7 cellular contexts compared by ENCODE assay signal in genomic region chr12:11545438-11546330, GRCh38.
DNase-seq lines count a peak whose midpoint lies in the region; ATAC-seq, FAIRE-seq and TF ChIP-seq lines count a peak whose summit lies in the region.

No MANE protein-coding gene starts in this region.

- no peak overlapping the region for H3K4me2 ChIP-seq in H1 (ENCODE audit: insufficient read depth in 1 of 2, low read depth in 2 of 2, low read length in 2 of 2)

- H4K8ac ChIP-seq in H1 (ENCODE audit: extremely low read depth, insufficient read depth, low read length), result no peak overlapping the region

- H3K9me3 ChIP-seq in H1 (ENCODE audit: insufficient read depth in 2 of 2, low read depth in 1 of 2, low read length in 1 of 2), result no peaks in the 10 kb centered on the region
- H3K9me3 ChIP-seq in ovary, result no peaks in the 10 kb centered on the region

- H2BK120ac ChIP-seq in H1 (replicated peaks; ENCODE audit: low read depth, low read length), result no peak overlapping the region

- DNase-seq in T-helper 2 cell (peak in 3 of 5 experiments; percentile 37 to 91 (median 69)), H1 (ENCODE audit: low read depth in 1 of 2, low spot score in 2 of 2) (no peak), NCI-H1048 (lab: John Stamatoyannopoulos, UW) (no peak), ovary (no peak)
- DNase-seq in stimulated activated naive CD8-positive, alpha-beta T cell treated with anti-CD3 and anti-CD28 coated beads, Interleukin-15, amount 100 ng/mL, for 72 hours, result peak; percentile 64 to 66

- H3K9ac ChIP-seq in H1 (replicated peaks in 1 of 4; ENCODE audit: extremely low read depth in 1 of 4, low read depth in 3 of 4, low read length in 3 of 4), result no peak overlapping the region

- no peaks in the 10 kb centered on the region for H4K20me1 ChIP-seq in H1 (replicated peaks in 1 of 2; ENCODE audit: control insufficient read depth in 1 of 2, insufficient read depth in 2 of 2, low read length in 2 of 2)

- H2AK5ac ChIP-seq in H1 (ENCODE audit: low read depth, low read length), result no peak overlapping the region

- 73% methylated on average over 6 of the region's 6 CpGs; no CpG with 5 or more reads in 1 of the 2 experiments for WGBS in H1 (ENCODE audit: extremely low coverage in 1 of 2, insufficient coverage in 1 of 2, insufficient read length in 1 of 2, insufficient replicate concordance in 2 of 2, low coverage in 1 of 2, low lambda C conversion rate in 2 of 2, missing lambda C conversion rate in 1 of 2), 2 experiments
- WGBS in ovary, 3 donors, result 59 to 66% (median 64%) methylated on average over 6 of the region's 6 CpGs

- H4K5ac ChIP-seq in H1 (ENCODE audit: insufficient read length, low read depth, low read length), result no peak overlapping the region

- peaks cover 2% of the 10 kb centered on the region; the same call in 1 of the 2 replicates for H3K23me2 ChIP-seq in H1 (ENCODE audit: low read depth, low read length)

- no peaks in the 10 kb centered on the region for H3K36me3 ChIP-seq in H1 (ENCODE audit: control insufficient read depth in 2 of 4, insufficient read depth in 4 of 4, low read length in 3 of 4)
- H3K36me3 ChIP-seq in ovary, result no peaks in the 10 kb centered on the region

- H3K4me1 ChIP-seq in H1 (replicated peaks in 1 of 4; ENCODE audit: control insufficient read depth in 3 of 4, insufficient read depth in 4 of 4, low read length in 3 of 4) (peaks cover 0 to 3% (median 0%) of the 10 kb centered on the region in 4 experiments; a peak in 1 of 7 replicates), ovary (ENCODE audit: insufficient read depth) (peaks cover 4% of the 10 kb centered on the region)

- H4K91ac ChIP-seq in H1 (replicated peaks; ENCODE audit: insufficient read length, low read length), result no peak overlapping the region

- no peaks in the 10 kb centered on the region for H3K79me1 ChIP-seq in H1 (ENCODE audit: low read depth, low read length)

- H3K9me3 Mint-ChIP-seq in stimulated activated naive CD8-positive, alpha-beta T cell treated with anti-CD3 and anti-CD28 coated beads, Interleukin-15, amount 100 ng/mL, for 72 hours, result no peaks in the 10 kb centered on the region

- no peak overlapping the region for H3K56ac ChIP-seq in H1 (replicated peaks; ENCODE audit: insufficient read length, low read depth, low read length)

- H2AFZ ChIP-seq in H1 (ENCODE audit: low read length), result peak overlapping the region; percentile 36; the same call in 1 of the 2 replicates

- H3K27me3 ChIP-seq in H1 (replicated peaks in 1 of 4; ENCODE audit: control insufficient read depth in 3 of 4, extremely low read depth in 1 of 4, insufficient read depth in 3 of 4, low read length in 3 of 4), result no peaks in the 10 kb centered on the region; a peak in 1 of 7 replicates
- H3K27me3 ChIP-seq in ovary, result no peaks in the 10 kb centered on the region

- CTCF ChIA-PET in H1 (lab: Charles Lee; ENCODE audit: partially characterized antibody), result interaction anchor here (0.7 to 2.0 kb wide), 8 partner anchors 9 to 466 kb away, joined by 3 to 9 read pairs (median 3); no protein-coding TSS in a partner anchor

- H3K27me3 Mint-ChIP-seq in stimulated activated naive CD8-positive, alpha-beta T cell treated with anti-CD3 and anti-CD28 coated beads, Interleukin-15, amount 100 ng/mL, for 72 hours, result no peaks in the 10 kb centered on the region

- H3K4me3 Mint-ChIP-seq in stimulated activated naive CD8-positive, alpha-beta T cell treated with anti-CD3 and anti-CD28 coated beads, Interleukin-15, amount 100 ng/mL, for 72 hours, result peak overlapping the region; percentile 70 to 78

- no peak overlapping the region for H3K4ac ChIP-seq in H1 (replicated peaks; ENCODE audit: insufficient read length, low read depth, low read length)

- H3K4me3 ChIP-seq in H1 (ENCODE audit: extremely low read depth in 1 of 4, insufficient read depth in 2 of 4, low read depth in 3 of 4, low read length in 4 of 4) (no peak overlapping the region), ovary (no peak overlapping the region)

- H3K23ac ChIP-seq in H1 (ENCODE audit: insufficient read length), result no peak overlapping the region

- H3K79me2 ChIP-seq in H1 (ENCODE audit: control insufficient read depth in 1 of 2, insufficient read depth in 2 of 2, low read length in 2 of 2), result no peaks in the 10 kb centered on the region

- H3K27ac Mint-ChIP-seq in stimulated activated naive CD8-positive, alpha-beta T cell treated with anti-CD3 and anti-CD28 coated beads, Interleukin-15, amount 100 ng/mL, for 72 hours, result peak overlapping the region; percentile 98

- intact Hi-C loops in ovary (cut with DNase I), result no loop called here

- no peak overlapping the region for H3K18ac ChIP-seq in H1 (ENCODE audit: extremely low read depth, low read length)

- TF ChIP-seq POLR2A in H1 (IDR thresholded peaks at IDR 0.05; ENCODE audit: control extremely low read depth in 1 of 2, low read depth in 2 of 2, low read length in 2 of 2), result no peak
- TF ChIP-seq POLR2A in ovary (IDR thresholded peaks at IDR 0.05), result no peak

- POLR2A ChIA-PET in H1 (lab: Charles Lee; ENCODE audit: partially characterized antibody), result no interaction called here

- H2BK12ac ChIP-seq in H1 (ENCODE audit: low read depth, low read length), result peak overlapping the region; percentile 41; the same call in 1 of the 2 replicates

- no peak for TF ChIP-seq EP300 in H1 (IDR thresholded peaks at IDR 0.05; ENCODE audit: borderline replicate concordance in 1 of 2, low read depth in 2 of 2, low read length in 2 of 2)
- TF ChIP-seq EP300 in ovary (IDR thresholded peaks at IDR 0.05), result no peak

- no peak overlapping the region for H3K14ac ChIP-seq in H1 (ENCODE audit: insufficient read length)

- H3K27ac ChIP-seq in H1 (ENCODE audit: low read depth, low read length), result no peak overlapping the region
- no peak overlapping the region for H3K27ac ChIP-seq in ovary

- H2BK5ac ChIP-seq in H1 (ENCODE audit: low read depth, low read length), result no peak overlapping the region

- peak overlapping the region; percentile 66; the same call in 1 of the 2 replicates for H2BK20ac ChIP-seq in H1 (ENCODE audit: low read length)

- no peak overlapping the region for H2BK15ac ChIP-seq in H1 (ENCODE audit: low read length)

- TF ChIP-seq CTCF in H1 (IDR thresholded peaks at IDR 0.05; ENCODE audit: control extremely low read depth in 1 of 3, insufficient read depth in 1 of 3, low read depth in 1 of 3, low read length in 3 of 3) (no peak), ovary (IDR thresholded peaks at IDR 0.05) (no peak)

- no peak for TF ChIP-seq RAD21 in H1 (IDR thresholded peaks at IDR 0.05 in 1 of 2, conservative IDR thresholded peaks at IDR 0.05 in 1 of 2; ENCODE audit: low read depth in 2 of 2, low read length in 2 of 2)

- ATAC-seq in GM18907 (IDR thresholded peaks at IDR 0.05; ENCODE audit: unreplicated experiment) (peak; percentile 78), HG02840 (IDR thresholded peaks at IDR 0.05; ENCODE audit: low FRiP score, unreplicated experiment) (peak; percentile 64)
- peak; percentile 92 for ATAC-seq in stimulated activated naive CD8-positive, alpha-beta T cell treated with anti-CD3 and anti-CD28 coated beads, Interleukin-15, amount 100 ng/mL, for 72 hours

- peaks cover 53% of the 10 kb centered on the region for H3K4me1 Mint-ChIP-seq in stimulated activated naive CD8-positive, alpha-beta T cell treated with anti-CD3 and anti-CD28 coated beads, Interleukin-15, amount 100 ng/mL, for 72 hours

- no peak for FAIRE-seq in H1 (lab: Jason Lieb, UNC)

TF ChIP-seq in H1, 55 proteins besides CTCF, POLR2A, EP300 and RAD21 (continues in another document):
- TF ChIP-seq ATF2 (IDR thresholded peaks at IDR 0.05; ENCODE audit: low read length) (no peak), TBP (IDR thresholded peaks at IDR 0.05; ENCODE audit: low read depth, low read length) (no peak), CTBP2 (IDR thresholded peaks at IDR 0.05; ENCODE audit: borderline replicate concordance, insufficient read depth, insufficient read length, low read length) (no peak), SUZ12 (IDR thresholded peaks at IDR 0.05; ENCODE audit: low read length) (no peak), POU5F1 (IDR thresholded peaks at IDR 0.05; ENCODE audit: low read depth, low read length) (no peak), NANOG (IDR thresholded peaks at IDR 0.05; ENCODE audit: insufficient read depth, low read depth, low read length, poor library complexity, severe bottlenecking) (no peak), PHF8 (conservative IDR thresholded peaks at IDR 0.05; ENCODE audit: low read depth, low read length) (no peak), BCL11A (IDR thresholded peaks at IDR 0.05; ENCODE audit: low read depth in 2 of 2, low read length in 2 of 2) (no peak)

Comparison
In these comparisons a context has a peak if more than half of its experiments do, and no peak if none do; other contexts are left out.
1. DNase-seq: peak in T-helper 2 cell (3 of 5) and stimulated activated naive CD8-positive, alpha-beta T cell treated with anti-CD3 and anti-CD28 coated beads, Interleukin-15, amount 100 ng/mL, for 72 hours (2 of 2); none in H1 (0 of 2), NCI-H1048 (single experiment) and ovary (0 of 5).
2. Peak in every context shown above with its lines, with median percentiles within 50 percentile points of each other: ATAC-seq.